ENCODE assay signal across 8 cellular contexts in genomic region chr17:36535669-36536081, GRCh38. TPM values are rescaled to one million over a fixed set of nuclear protein-coding genes. Genes with fewer than 3 reads are reported as not detected.
DNase-seq lines count a peak whose midpoint lies in the region; ATAC-seq lines count a peak whose summit lies in the region.

No MANE protein-coding gene starts in this region.

- H3K27me3 ChIP-seq in Karpas-422 (ENCODE audit: low read length): no peaks in the 10 kb centered on the region
- H3K27me3 ChIP-seq in endocrine pancreas (ENCODE audit: control insufficient read depth, insufficient read depth, low read length): no peaks in the 10 kb centered on the region
- H3K27me3 ChIP-seq in trophoblast cell (ENCODE audit: insufficient read depth, low read length): no peaks in the 10 kb centered on the region

- H3K14ac ChIP-seq in trophoblast cell (ENCODE audit: low read length): no peak overlapping the region

- no peaks in the 10 kb centered on the region for H3K9me2 ChIP-seq in Karpas-422 (replicated peaks; ENCODE audit: insufficient read depth, low read length)

- ATAC-seq in GM19438 (IDR thresholded peaks at IDR 0.05; ENCODE audit: low read depth, unreplicated experiment): peak; percentile 2
- ATAC-seq in activated CD4-positive, CD25-positive, alpha-beta regulatory T cell treated with anti-CD3 and anti-CD28 coated beads, Interleukin-2, amount 50 U/mL, for 24 hours: no peak

- no peaks in the 10 kb centered on the region for H4K20me1 ChIP-seq in Karpas-422 (ENCODE audit: insufficient read depth, low read depth, low read length)

- DNase-seq in Karpas-422 (no peak), trophoblast cell (no peak), D341Med (ENCODE audit: low spot score) (no peak), superior temporal gyrus (ENCODE audit: extremely low spot score) (no peak), RPMI8226 (no peak)

- no peak overlapping the region for H3K23ac ChIP-seq in trophoblast cell (ENCODE audit: low read length)

- H3K27ac ChIP-seq in Karpas-422 (ENCODE audit: low read length) (peak overlapping the region; percentile 65), trophoblast cell (ENCODE audit: low read depth, low read length) (peak overlapping the region; percentile 69)

- H3K79me1 ChIP-seq in trophoblast cell (ENCODE audit: low read length): peaks cover 19% of the 10 kb centered on the region

- peaks cover 52% of the 10 kb centered on the region for H3K79me2 ChIP-seq in Karpas-422 (ENCODE audit: low read length)
- H3K79me2 ChIP-seq in trophoblast cell (ENCODE audit: control insufficient read depth, insufficient read depth, low read length, poor library complexity): peaks cover 12% of the 10 kb centered on the region

- peak overlapping the region; percentile 49 for H2BK5ac ChIP-seq in trophoblast cell (ENCODE audit: low read depth, low read length, poor library complexity)

- no CpG with 5 or more reads among the region's 15 CpGs for whole genome bisulfite sequencing in trophoblast cell (ENCODE audit: extremely low coverage, insufficient coverage, insufficient read length)

- H4K91ac ChIP-seq in trophoblast cell (ENCODE audit: low read depth, low read length): peak overlapping the region; percentile 25

- H3K9me3 ChIP-seq in Karpas-422 (ENCODE audit: low read length): no peaks in the 10 kb centered on the region
- H3K9me3 ChIP-seq in endocrine pancreas (ENCODE audit: control insufficient read depth, low read length): no peaks in the 10 kb centered on the region
- no peaks in the 10 kb centered on the region for H3K9me3 ChIP-seq in trophoblast cell (ENCODE audit: insufficient read depth, low read depth, low read length)

- H3K4me1 ChIP-seq in Karpas-422 (ENCODE audit: low read length): peaks cover 20% of the 10 kb centered on the region
- no peaks in the 10 kb centered on the region for H3K4me1 ChIP-seq in endocrine pancreas (ENCODE audit: control insufficient read depth, insufficient read depth, low read length)
- H3K4me1 ChIP-seq in trophoblast cell (ENCODE audit: control insufficient read depth in 1 of 2, insufficient read depth in 2 of 2, low read length in 2 of 2): peaks cover 0 to 8% of the 10 kb centered on the region in 2 experiments

- H3K4me2 ChIP-seq in Karpas-422 (ENCODE audit: low read depth, low read length, poor library complexity, severe bottlenecking): peak overlapping the region; percentile 91
- H3K4me2 ChIP-seq in trophoblast cell (ENCODE audit: low read length): peak overlapping the region; percentile 78

- H3K9ac ChIP-seq in Karpas-422 (ENCODE audit: low read length) (peak overlapping the region; percentile 91), endocrine pancreas (ENCODE audit: control insufficient read depth, insufficient read depth, low read length) (no peak overlapping the region), trophoblast cell (ENCODE audit: low read length) (peak overlapping the region; percentile 53)

- peak overlapping the region; percentile 95 for H4K8ac ChIP-seq in trophoblast cell (ENCODE audit: low read depth, low read length)

- no peak overlapping the region for H3K18ac ChIP-seq in trophoblast cell (ENCODE audit: low read length)

- no peak overlapping the region for H3K4ac ChIP-seq in trophoblast cell (ENCODE audit: low read depth, low read length)

- H2BK12ac ChIP-seq in trophoblast cell (ENCODE audit: low read length): no peak overlapping the region

- no peak overlapping the region for H2AK5ac ChIP-seq in trophoblast cell (ENCODE audit: low read length)

- H2BK120ac ChIP-seq in trophoblast cell (ENCODE audit: insufficient read depth, low read length, poor library complexity): no peak overlapping the region

- no peak overlapping the region for H2AFZ ChIP-seq in Karpas-422 (ENCODE audit: low read length)
- H2AFZ ChIP-seq in trophoblast cell (ENCODE audit: insufficient read depth, low read length, poor library complexity): no peak overlapping the region

- H4K12ac ChIP-seq in trophoblast cell (ENCODE audit: low read depth, low read length): peak overlapping the region; percentile 45

- H3K36me3 ChIP-seq in Karpas-422 (ENCODE audit: insufficient read depth, low read length): peaks cover 42% of the 10 kb centered on the region
- no peaks in the 10 kb centered on the region for H3K36me3 ChIP-seq in endocrine pancreas (ENCODE audit: control insufficient read depth, insufficient read depth, low read length)
- peaks cover 14 to 25% of the 10 kb centered on the region in 2 experiments for H3K36me3 ChIP-seq in trophoblast cell (ENCODE audit: control insufficient read depth in 1 of 2, insufficient read depth in 2 of 2, low read length in 2 of 2)

- peak overlapping the region; percentile 90 for H3K4me3 ChIP-seq in Karpas-422 (ENCODE audit: low read length)
- peak overlapping the region; percentile 51 for H3K4me3 ChIP-seq in endocrine pancreas (ENCODE audit: control insufficient read depth, insufficient read depth, low read length)
- H3K4me3 ChIP-seq in trophoblast cell (ENCODE audit: low read depth, low read length): peak overlapping the region; percentile 94

RNA-seq across cellular contexts. Expression of gene PIGW, which starts 0.9 kb away (rescaled TPM):
- 3.9 and 6.7 TPM in 2 replicates for total RNA-seq in Karpas-422 (2014; rRNA removed; shearing (Covaris generic); ENCODE audit: low replicate concordance)
- 7.0 and 7.1 TPM in 2 replicates for polyA plus RNA-seq in trophoblast cell (2013)

RNA-seq across cellular contexts. Expression of gene MYO19, which starts 1.0 kb away (rescaled TPM):
- 50.6 and 58.9 TPM in 2 replicates for total RNA-seq in Karpas-422 (2014; rRNA removed; shearing (Covaris generic); ENCODE audit: low replicate concordance)
- 43.1 and 44.7 TPM in 2 replicates for polyA plus RNA-seq in trophoblast cell (2013)

RNA-seq across cellular contexts. Expression of gene GGNBP2, which starts 9.0 kb away (rescaled TPM):
- total RNA-seq in Karpas-422 (2014; rRNA removed; shearing (Covaris generic); ENCODE audit: low replicate concordance): 41.7 and 49.5 TPM in 2 replicates
- 61.1 and 62.0 TPM in 2 replicates for polyA plus RNA-seq in trophoblast cell (2013)

RNA-seq across cellular contexts. Expression of gene ZNHIT3, which starts 49.2 kb away (rescaled TPM):
- total RNA-seq in Karpas-422 (2014; rRNA removed; shearing (Covaris generic); ENCODE audit: low replicate concordance): 34.0 and 72.1 TPM in 2 replicates
- polyA plus RNA-seq in trophoblast cell (2013): 47.5 and 47.9 TPM in 2 replicates

RNA-seq across cellular contexts. Expression of gene DHRS11, which starts 56.0 kb away (rescaled TPM):
- total RNA-seq in Karpas-422 (2014; rRNA removed; shearing (Covaris generic); ENCODE audit: low replicate concordance): 13.6 and 33.8 TPM in 2 replicates
- 5.6 and 5.7 TPM in 2 replicates for polyA plus RNA-seq in trophoblast cell (2013)
